In genomic region chr1:116018007-116018406, GRCh38 we compare ENCODE assay signal across 29 cellular contexts.
"Had no signal": no experiment of that assay in that cellular context is flagged by ENCODE, and none has a peak within 500 bp of the region (broad histone marks: within the 10 kb centered on the region; RNA-seq: fewer than 3 reads in every experiment).

No MANE protein-coding gene starts in this region.

- H3K9me3 ChIP-seq: esophagus muscularis mucosa, gastrocnemius medialis had no signal

- H3K4me3 ChIP-seq: esophagus muscularis mucosa, gastrocnemius medialis had no signal

- DNase-seq: activated B cell treated with CpG ODN at 0.5 μM for 24 hours; activated CD4-positive, alpha-beta T cell treated with anti-CD3 and anti-CD28 coated beads for 48 hours; activated CD4-positive, alpha-beta T cell treated with anti-CD3 and anti-CD28 coated beads, Interleukin-2, amount 50 U/mL, for 1 hour; activated CD4-positive, alpha-beta T cell treated with anti-CD3 and anti-CD28 coated beads, Interleukin-2, amount 50 U/mL, for 48 hours; activated CD8-positive, alpha-beta memory T cell treated with anti-CD3 and anti-CD28 coated beads for 24 hours; activated CD8-positive, alpha-beta T cell treated with anti-CD3 and anti-CD28 coated beads for 36 hours; activated effector memory CD4-positive, alpha-beta T cell treated with Interleukin-2 at 50 U/mL for 16 hours; activated gamma-delta T cell treated with Interleukin-2 at 50 U/mL for 16 hours; activated naive CD4-positive, alpha-beta T cell treated with anti-CD3 and anti-CD28 coated beads, Interleukin-2, amount 50 U/mL, for 16 hours; activated naive CD4-positive, alpha-beta T cell treated with Interleukin-2 at 50 U/mL for 16 hours; activated T-cell treated with anti-CD3 and anti-CD28 coated beads, Interleukin-2, amount 50 U/mL, for 4 hours; amniotic stem cell; anterior cingulate cortex; brain microvascular endothelial cell; caudate nucleus; cortex of kidney; dermis blood vessel endothelial cell; effector CD4-positive, alpha-beta T cell; effector memory CD8-positive, alpha-beta T cell; erythroblast; foreskin keratinocyte; gastrocnemius medialis; SW 1271; T-cell; T1000; WERI-Rb-1 had no signal

- H3K4me1 ChIP-seq: foreskin keratinocyte had no signal

- H3K27me3 ChIP-seq: brain microvascular endothelial cell, esophagus muscularis mucosa, foreskin keratinocyte, gastrocnemius medialis had no signal

- H3K36me3 ChIP-seq: brain microvascular endothelial cell, gastrocnemius medialis, WERI-Rb-1 had no signal

- H3K27ac ChIP-seq: brain microvascular endothelial cell, esophagus muscularis mucosa, foreskin keratinocyte, gastrocnemius medialis, WERI-Rb-1 had no signal

- ATAC-seq: activated CD4-positive, CD25-positive, alpha-beta regulatory T cell treated with anti-CD3 and anti-CD28 coated beads, Interleukin-2, amount 50 U/mL, for 24 hours; activated CD8-positive, alpha-beta T cell treated with anti-CD3 and anti-CD28 coated beads for 36 hours; activated T-cell treated with anti-CD3 and anti-CD28 coated beads, Interleukin-2, amount 50 U/mL, for 4 hours; activated T-helper 17 cell treated with anti-CD3 and anti-CD28 coated beads, Interleukin-2, amount 50 U/mL, for 72 hours; effector memory CD8-positive, alpha-beta T cell; foreskin keratinocyte; gastrocnemius medialis; T-cell had no signal
